ENCODE assay signal across 9 cellular contexts in the genomic region with DNA sequence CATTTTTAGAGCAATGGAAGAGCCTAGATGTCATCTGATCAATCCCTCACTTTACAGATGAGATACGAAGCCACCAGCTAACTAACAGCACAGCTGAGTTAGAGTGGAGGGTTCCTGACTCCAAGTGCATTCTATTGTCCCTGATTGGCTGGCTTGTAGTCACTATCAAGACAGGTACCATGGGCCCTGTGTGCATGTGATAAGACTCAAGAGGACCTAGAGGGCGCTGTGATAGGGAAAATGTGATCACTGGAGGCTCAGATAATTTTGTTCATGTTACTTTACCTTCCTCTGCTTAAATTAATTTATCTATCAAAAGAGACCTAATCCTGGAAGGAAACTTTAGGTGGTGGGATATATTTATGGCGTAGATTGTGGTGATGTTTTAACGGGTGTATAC. TPM values are rescaled to one million over a fixed set of nuclear protein-coding genes. Genes with fewer than 3 reads are reported as not detected.
A peak's percentile ranks its signal among the peaks of the same experiment; 100 is the strongest.
DNase-seq lines count a peak whose midpoint lies in the region; ATAC-seq and TF ChIP-seq lines count a peak whose summit lies in the region.
"Had no signal": no experiment of that assay in that cellular context is flagged by ENCODE, and none has a peak within 500 bp of the region (broad histone marks: within the 10 kb centered on the region; RNA-seq: fewer than 3 reads in every experiment).

No MANE protein-coding gene starts in this region.

- no peak overlapping the region for H2AFZ ChIP-seq in SU-DHL-6 (ENCODE audit: low read depth, low read length, severe bottlenecking)

- H3K27ac ChIP-seq in SU-DHL-6 (ENCODE audit: low read depth, low read length), result no peak overlapping the region
- no peak overlapping the region for H3K27ac ChIP-seq in right atrium auricular region

- DNase-seq in EH (ENCODE audit: low read depth) (peak; percentile 13), HFF-Myc (ENCODE audit: extremely low read depth, low read depth) (no peak), left colon (no peak), GM19238 (ENCODE audit: insufficient read length, low spot score) (no peak), right atrium auricular region (ENCODE audit: low spot score) (no peak), DMS114 treated with DMSO at 0.1 percent for 48 hours (lab: John Stamatoyannopoulos, UW; ENCODE audit: unreplicated experiment) (no peak)
- DNase-seq: NCI-H2171 treated with DMSO at 0.1 percent for 48 hours had no signal

- no peaks in the 10 kb centered on the region for H3F3A ChIP-seq in SU-DHL-6 (ENCODE audit: insufficient read depth)

- H3K79me2 ChIP-seq in SU-DHL-6 (ENCODE audit: insufficient read depth, low read length), result no peaks in the 10 kb centered on the region

- no peak overlapping the region for H3K4me2 ChIP-seq in SU-DHL-6 (ENCODE audit: low read depth, low read length, poor library complexity, severe bottlenecking)

- H3K4me3 ChIP-seq in HFF-Myc (replicated peaks; ENCODE audit: low read depth, low read length) (no peak overlapping the region), SU-DHL-6 (ENCODE audit: insufficient read depth, low read length, poor library complexity, severe bottlenecking) (no peak overlapping the region), right atrium auricular region (no peak overlapping the region)

- H3K27me3 ChIP-seq in SU-DHL-6 (ENCODE audit: low read length) (no peaks in the 10 kb centered on the region), right atrium auricular region (no peaks in the 10 kb centered on the region)

- H3K36me3 ChIP-seq in SU-DHL-6 (ENCODE audit: low read length) (no peaks in the 10 kb centered on the region), right atrium auricular region (no peaks in the 10 kb centered on the region)

- ATAC-seq in left colon, result peak; percentile 64
- ATAC-seq in HG02870 (IDR thresholded peaks at IDR 0.05; ENCODE audit: unreplicated experiment), result no peak

- peaks cover 0 to 5% of the 10 kb centered on the region in 2 donors for H3K4me1 ChIP-seq in right atrium auricular region

- no peaks in the 10 kb centered on the region for H4K20me1 ChIP-seq in SU-DHL-6 (ENCODE audit: low read depth, low read length)

- intact Hi-C loops in left colon (cut with DNase I, micrococcal nuclease), result no loop called here

- TF ChIP-seq CTCF in HFF-Myc (IDR thresholded peaks at IDR 0.05; ENCODE audit: low read depth, low read length, missing control alignments), result peak; percentile 45
- peak; percentile 59 for TF ChIP-seq CTCF in SU-DHL-6 (IDR thresholded peaks at IDR 0.05; ENCODE audit: insufficient read depth, low read length, poor library complexity, severe bottlenecking)
- TF ChIP-seq CTCF in right atrium auricular region (IDR thresholded peaks at IDR 0.05), result no peak

- no peak overlapping the region for H3K9ac ChIP-seq in SU-DHL-6 (ENCODE audit: low read length)

- no peaks in the 10 kb centered on the region for H3K9me3 ChIP-seq in SU-DHL-6 (ENCODE audit: insufficient read depth, low read length)
- no peaks in the 10 kb centered on the region for H3K9me3 ChIP-seq in right atrium auricular region

- H3K9me2 ChIP-seq in SU-DHL-6 (replicated peaks; ENCODE audit: insufficient read depth, low read length), result no peaks in the 10 kb centered on the region

RNA-seq across cellular contexts. Expression of a gene that starts 19.5 kb away (rescaled TPM):
- total RNA-seq in left colon, result 10 to 100 TPM; 40.2 to 42.5 TPM
- total RNA-seq in right atrium auricular region, result 10 to 100 TPM; 14.5 to 23.9 TPM

Comparison
In these comparisons a context has a peak if more than half of its experiments do, and no peak if none do; other contexts are left out.
1. CTCF ChIP-seq: peak in HFF-Myc (single experiment) and SU-DHL-6 (single experiment); none in right atrium auricular region (0 of 2).